ENCODE assay signal across 20 cellular contexts in genomic region chr4:14770025-14770424, GRCh38.
DNase-seq lines count a peak whose midpoint lies in the region; ATAC-seq and TF ChIP-seq lines count a peak whose summit lies in the region.
"Had no signal": no experiment of that assay in that cellular context is flagged by ENCODE, and none has a peak within 500 bp of the region (broad histone marks: within the 10 kb centered on the region; RNA-seq: fewer than 3 reads in every experiment).

No MANE protein-coding gene starts in this region.

- TF ChIP-seq EP300 in neural cell (conservative IDR thresholded peaks at IDR 0.05; ENCODE audit: poor library complexity, severe bottlenecking) = no peak

- no peak for TF ChIP-seq RAD21 in neural cell (conservative IDR thresholded peaks at IDR 0.05)

- ATAC-seq in foreskin keratinocyte = no peak
- ATAC-seq in GM21619 (IDR thresholded peaks at IDR 0.05; ENCODE audit: unreplicated experiment) = no peak
- ATAC-seq in heart left ventricle = no peak
- ATAC-seq: GM12878 had no signal

- no peaks in the 10 kb centered on the region for H3K27me3 ChIP-seq in foreskin keratinocyte
- no peaks in the 10 kb centered on the region for H3K27me3 ChIP-seq in neural cell (ENCODE audit: insufficient read depth, low read depth, low read length)
- H3K27me3 ChIP-seq in testis = no peaks in the 10 kb centered on the region
- no peaks in the 10 kb centered on the region for H3K27me3 ChIP-seq in heart left ventricle
- H3K27me3 ChIP-seq: BE2C had no signal

- no peaks in the 10 kb centered on the region for H3F3A ChIP-seq in neural cell (ENCODE audit: insufficient read depth, low read length, poor library complexity, severe bottlenecking)

- DNase-seq in foreskin keratinocyte (no peak), smooth muscle cell of the brain vasculature (ENCODE audit: low read depth, low spot score) (peak; percentile 18), testis (no peak), heart left ventricle (no peak), caudate nucleus (lab: John Stamatoyannopoulos, UW) (no peak)
- DNase-seq: ACHN; BE2C; C1 segment of cervical spinal cord; CD4-positive, CD25-positive, alpha-beta regulatory T cell; CD8-positive, alpha-beta memory T cell; COR-L47; DMS 273 treated with DMSO at 0.1 percent for 48 hours; DMS53; DND-41; EL; GM23248 had no signal

- TF ChIP-seq POLR2A in testis (IDR thresholded peaks at IDR 0.05) (no peak), heart left ventricle (IDR thresholded peaks at IDR 0.05) (no peak)

- intact Hi-C loops in testis (cut with DNase I; ENCODE audit: low total_unique reads) (no loop called here), heart left ventricle (cut with DNase I) (no loop called here)

- H3K36me3 ChIP-seq in neural cell (ENCODE audit: insufficient read depth, low read length) = no peaks in the 10 kb centered on the region
- no peaks in the 10 kb centered on the region for H3K36me3 ChIP-seq in testis (ENCODE audit: low read depth, missing control alignments)
- H3K36me3 ChIP-seq in heart left ventricle = no peaks in the 10 kb centered on the region
- H3K36me3 ChIP-seq: BE2C, HAP-1 had no signal

- no peak overlapping the region for H3K9ac ChIP-seq in neural cell (ENCODE audit: low read length)
- H3K9ac ChIP-seq: GM23248 had no signal

- H3K27ac ChIP-seq in foreskin keratinocyte = peak overlapping the region; percentile 90
- no peak overlapping the region for H3K27ac ChIP-seq in neural cell (ENCODE audit: low read length)
- no peak overlapping the region for H3K27ac ChIP-seq in testis
- no peak overlapping the region for H3K27ac ChIP-seq in heart left ventricle
- no peak overlapping the region for H3K27ac ChIP-seq in caudate nucleus (ENCODE audit: low read depth, low read length)
- H3K27ac ChIP-seq: GM23248 had no signal

- H4K20me1 ChIP-seq in neural cell (ENCODE audit: insufficient read depth) = no peaks in the 10 kb centered on the region

- H3K9me2 ChIP-seq in neural cell (ENCODE audit: insufficient read depth, low read length) = no peaks in the 10 kb centered on the region

- no peaks in the 10 kb centered on the region for H3K79me2 ChIP-seq in neural cell (replicated peaks; ENCODE audit: insufficient read depth, low read length)

- no peaks in the 10 kb centered on the region for H3K9me3 ChIP-seq in neural cell (ENCODE audit: low read length)
- H3K9me3 ChIP-seq in testis = no peaks in the 10 kb centered on the region
- H3K9me3 ChIP-seq in heart left ventricle = peaks cover 0 to 11% (median 0%) of the 10 kb centered on the region in 12 donors
- H3K9me3 ChIP-seq: BE2C, HAP-1 had no signal

- H2AFZ ChIP-seq in neural cell (ENCODE audit: low read depth, low read length) = no peak overlapping the region
- H2AFZ ChIP-seq: GM23248 had no signal

- TF ChIP-seq CTCF in foreskin keratinocyte (conservative IDR thresholded peaks at IDR 0.05) (no peak), neural cell (IDR thresholded peaks at IDR 0.05; ENCODE audit: poor library complexity, severe bottlenecking) (no peak), testis (IDR thresholded peaks at IDR 0.05) (no peak), heart left ventricle (IDR thresholded peaks at IDR 0.05) (no peak)

- H3K4me1 ChIP-seq in foreskin keratinocyte = peaks cover 23% of the 10 kb centered on the region
- H3K4me1 ChIP-seq in testis = no peaks in the 10 kb centered on the region
- H3K4me1 ChIP-seq in heart left ventricle = peaks cover 0 to 7% (median 0%) of the 10 kb centered on the region in 12 donors
- H3K4me1 ChIP-seq: BE2C, HAP-1 had no signal

- H3K4me3 ChIP-seq in neural cell (ENCODE audit: low read length) (no peak overlapping the region), testis (no peak overlapping the region), heart left ventricle (no peak overlapping the region)
- H3K4me3 ChIP-seq: GM12878, GM23248, HAP-1 had no signal

- H3K4me2 ChIP-seq in neural cell (ENCODE audit: low read length) = no peak overlapping the region

TF ChIP-seq in neural cell, 6 proteins besides CTCF, POLR2A, EP300 and RAD21:
- TF ChIP-seq TAF1 (IDR thresholded peaks at IDR 0.05; ENCODE audit: low read depth) (no peak), POLR2AphosphoS5 (IDR thresholded peaks at IDR 0.05) (peak; percentile 16), REST (IDR thresholded peaks at IDR 0.05; ENCODE audit: borderline replicate concordance) (no peak), EZH2 (IDR thresholded peaks at IDR 0.05; ENCODE audit: borderline replicate concordance, insufficient read depth, low read length, poor library complexity, severe bottlenecking) (no peak)
